ENCODE assay signal across 3 cellular contexts in genomic region chr19:32254128-32254527, GRCh38.
"Had no signal": no experiment of that assay in that cellular context is flagged by ENCODE, and none has a peak within 500 bp of the region (broad histone marks: within the 10 kb centered on the region; RNA-seq: fewer than 3 reads in every experiment).

No MANE protein-coding gene starts in this region.

- H3K4me3 ChIP-seq: GM12878 had no signal

- ATAC-seq: GM12878 had no signal

- DNase-seq: GDM1, GF-D8 had no signal
